In the genomic region with DNA sequence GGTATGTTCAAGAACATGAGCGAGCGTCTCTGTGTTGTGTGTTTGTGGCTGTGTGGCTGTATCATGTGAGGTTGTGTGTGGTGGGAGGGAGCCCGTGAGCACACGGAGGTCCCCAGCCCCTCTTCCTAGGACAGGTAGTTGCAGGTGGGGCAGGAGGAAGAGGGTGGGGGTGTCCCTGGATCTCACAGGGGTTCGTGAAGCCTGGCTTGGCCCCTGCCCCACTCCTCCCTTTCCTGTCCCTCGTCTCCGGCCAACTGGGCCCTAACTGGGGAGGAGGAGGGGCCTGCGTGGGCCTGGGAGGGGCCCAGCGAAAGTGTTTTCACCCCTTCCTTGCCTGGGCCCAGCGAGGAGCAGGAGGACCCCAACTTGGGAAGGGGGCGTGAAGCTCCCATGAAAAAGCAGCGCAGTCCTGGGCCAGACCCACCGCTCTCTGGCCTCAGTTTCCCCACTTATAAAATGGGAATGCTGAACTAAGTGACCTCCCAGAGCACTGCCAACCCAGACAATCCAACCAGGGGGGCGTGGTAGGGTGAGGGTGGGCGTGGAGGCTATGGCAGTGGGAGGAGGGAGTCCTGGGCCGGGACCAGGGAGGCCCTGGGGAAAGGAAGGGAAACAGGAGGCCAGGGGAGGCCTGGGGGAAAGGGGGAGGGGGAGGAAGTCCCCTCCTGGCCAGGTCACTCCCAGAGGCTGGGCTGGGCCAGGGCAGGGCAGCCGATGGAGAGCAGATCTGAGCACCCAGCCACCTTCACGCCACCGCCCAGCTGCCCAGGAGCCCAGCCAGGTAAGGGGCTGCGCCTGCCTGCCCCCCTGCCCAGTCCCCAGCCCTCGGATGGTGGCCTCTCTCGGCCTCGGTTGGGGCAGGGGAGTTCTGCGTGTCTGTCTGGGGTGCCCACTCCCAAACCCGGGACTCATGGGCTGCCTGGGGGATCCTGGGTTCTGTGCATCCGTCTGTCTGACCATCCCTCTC, we compare ENCODE assay signal across 11 cellular contexts. TPM values are rescaled to one million over a fixed set of nuclear protein-coding genes. Genes with fewer than 3 reads are reported as not detected.
A peak's percentile ranks its signal among the peaks of the same experiment; 100 is the strongest.
DNase-seq lines count a peak whose midpoint lies in the region; ATAC-seq and TF ChIP-seq lines count a peak whose summit lies in the region.
"Had no signal": no experiment of that assay in that cellular context is flagged by ENCODE, and none has a peak within 500 bp of the region (broad histone marks: within the 10 kb centered on the region; RNA-seq: fewer than 3 reads in every experiment).

A gene (plus strand): TSS at position 683 of the 967 bp plus-strand sequence. CDS start 473 bp downstream, outside the sequence.

- H3K4me1 Mint-ChIP-seq in effector memory CD8-positive, alpha-beta T cell (ENCODE audit: low read depth in 2 of 2) = peaks cover 40 to 45% of the 10 kb centered on the region in 2 donors

- no peaks in the 10 kb centered on the region for H3K79me2 ChIP-seq in OCI-LY3 (ENCODE audit: low read length)

- H3K4me1 ChIP-seq in OCI-LY3 (ENCODE audit: low read length) = peaks cover 47% of the 10 kb centered on the region
- no peaks in the 10 kb centered on the region for H3K4me1 ChIP-seq in psoas muscle

- H3K27ac ChIP-seq in OCI-LY3 (ENCODE audit: low read length) (peak within 1 kb of the TSS; percentile 21; the same call in 1 of the 2 replicates), psoas muscle (no peak within 1 kb of the TSS)
- H3K27ac ChIP-seq: ovary had no signal

- H3K36me3 ChIP-seq in H7 (replicated peaks; ENCODE audit: control insufficient read depth, insufficient read depth, low read length) (no peaks in the 10 kb centered on the region; the same call in 1 of the 2 replicates), OCI-LY3 (replicated peaks; ENCODE audit: low read depth, low read length) (no peaks in the 10 kb centered on the region), psoas muscle (ENCODE audit: insufficient read depth in 1 of 2, low read depth in 1 of 2) (no peaks in the 10 kb centered on the region)
- H3K36me3 ChIP-seq: ovary had no signal

- 27 to 57% (median 56%) methylated on average over 12 to 26 of the region's 26 CpGs for WGBS in psoas muscle, 3 donors

- DNase-seq in H7 (peak; percentile 66), psoas muscle (no peak), AG20443 (ENCODE audit: low spot score) (no peak)
- no peak for DNase-seq in effector memory CD8-positive, alpha-beta T cell
- DNase-seq: NCI-H187 treated with DMSO at 0.1 percent for 48 hours, PC-3 had no signal

- H3K27me3 Mint-ChIP-seq in effector memory CD8-positive, alpha-beta T cell = no peaks in the 10 kb centered on the region

- H2AFZ ChIP-seq in OCI-LY3 (ENCODE audit: low read depth, low read length) = no peak within 1 kb of the TSS

- TF ChIP-seq CTCF in OCI-LY3 (IDR thresholded peaks at IDR 0.05; ENCODE audit: low read depth, low read length) = no peak
- no peak for TF ChIP-seq CTCF in psoas muscle (IDR thresholded peaks at IDR 0.05)

- intact Hi-C loops in psoas muscle (cut with DNase I) = no loop called here

- H3K4me3 Mint-ChIP-seq in effector memory CD8-positive, alpha-beta T cell = peak within 1 kb of the TSS; percentile 74 to 78

- peak within 1 kb of the TSS; percentile 5 for H3K4me2 ChIP-seq in OCI-LY3 (ENCODE audit: low read length)

- ATAC-seq in effector memory CD8-positive, alpha-beta T cell (replicated peaks) = no peak
- ATAC-seq in psoas muscle = peak in 3 of 4 donors; percentile 12 to 42 (median 12)
- ATAC-seq in HG03095 (IDR thresholded peaks at IDR 0.05; ENCODE audit: unreplicated experiment) = no peak
- ATAC-seq in HG02870 (IDR thresholded peaks at IDR 0.05; ENCODE audit: unreplicated experiment) = no peak
- ATAC-seq: PC-3 had no signal

- H3K4me3 ChIP-seq in H7 (ENCODE audit: insufficient read depth, low read depth, low read length) (no peak within 1 kb of the TSS), OCI-LY3 (ENCODE audit: low read length) (no peak within 1 kb of the TSS), psoas muscle (peak within 1 kb of the TSS; percentile 44)
- H3K4me3 ChIP-seq: ovary had no signal

- H3K9me3 Mint-ChIP-seq in effector memory CD8-positive, alpha-beta T cell = no peaks in the 10 kb centered on the region

- H3K9me3 ChIP-seq in OCI-LY3 (ENCODE audit: insufficient read depth, low read length) = no peaks in the 10 kb centered on the region
- no peaks in the 10 kb centered on the region for H3K9me3 ChIP-seq in psoas muscle
- H3K9me3 ChIP-seq: ovary had no signal

- peak within 1 kb of the TSS; percentile 80 to 83 for H3K27ac Mint-ChIP-seq in effector memory CD8-positive, alpha-beta T cell

- H3K36me3 Mint-ChIP-seq in effector memory CD8-positive, alpha-beta T cell (ENCODE audit: insufficient read depth) = peaks cover 31% of the 10 kb centered on the region

- H3K9ac ChIP-seq in OCI-LY3 (ENCODE audit: low read length) = no peak within 1 kb of the TSS; the same call in 1 of the 2 replicates

- no peaks in the 10 kb centered on the region for H3K27me3 ChIP-seq in H7 (ENCODE audit: control insufficient read depth, insufficient read depth, low read length)
- H3K27me3 ChIP-seq in OCI-LY3 (ENCODE audit: low read depth, low read length) = no peaks in the 10 kb centered on the region
- H3K27me3 ChIP-seq in psoas muscle (ENCODE audit: insufficient read depth in 3 of 3, low read length in 2 of 3) = peaks cover 0 to 38% (median 0%) of the 10 kb centered on the region in 3 donors
- H3K27me3 ChIP-seq: ovary had no signal

- no peaks in the 10 kb centered on the region for H4K20me1 ChIP-seq in OCI-LY3 (ENCODE audit: insufficient read depth, low read length)

RNA-seq across cellular contexts. Expression of the gene that starts here (rescaled TPM):
- not detected in 2 replicates for total RNA-seq in H7 (2014; rRNA removed; shearing (Covaris generic))
- 1 to 10 TPM; 1.3 to 4.8 (median 2.0) TPM for total RNA-seq in psoas muscle
- polyA plus RNA-seq in psoas muscle = 1 to 10 TPM; 1.4 to 3.2 (median 2.5) TPM
- total RNA-seq: astrocyte, PC-3 had no signal

Comparison
In these comparisons a context has a peak if more than half of its experiments do, and no peak if none do; other contexts are left out.
1. Peak in DNase-seq in H7; RNA of the gene not detected or under 1 TPM.
2. ATAC-seq: peak in psoas muscle (3 of 4); none in effector memory CD8-positive, alpha-beta T cell (single experiment), HG03095 (single experiment) and HG02870 (single experiment).